1 cellular context compared by ENCODE assay signal in genomic region chrX:150582338-150582948, GRCh38.
TF ChIP-seq lines count a peak whose summit lies in the region.

No MANE protein-coding gene starts in this region.

TF ChIP-seq in H1, 55 proteins besides CTCF, POLR2A, EP300 and RAD21:
- TF ChIP-seq MAX (IDR thresholded peaks at IDR 0.05): no peak
- TF ChIP-seq SIN3A (conservative IDR thresholded peaks at IDR 0.05 in 1 of 2, IDR thresholded peaks at IDR 0.05 in 1 of 2; ENCODE audit: low read depth in 1 of 2, low read length in 2 of 2): no peak
- TF ChIP-seq CHD2 (IDR thresholded peaks at IDR 0.05; ENCODE audit: low read length): no peak
- no peak for TF ChIP-seq NANOG (IDR thresholded peaks at IDR 0.05; ENCODE audit: insufficient read depth, low read depth, low read length, poor library complexity, severe bottlenecking)
- TF ChIP-seq RNF2 (IDR thresholded peaks at IDR 0.05; ENCODE audit: borderline replicate concordance, low read depth, low read length, missing control alignments, poor library complexity, severe bottlenecking): no peak
- TF ChIP-seq PHF8 (conservative IDR thresholded peaks at IDR 0.05; ENCODE audit: low read depth, low read length): no peak
- no peak for TF ChIP-seq TEAD4 (IDR thresholded peaks at IDR 0.05; ENCODE audit: low read depth, low read length)
- TF ChIP-seq BACH1 (IDR thresholded peaks at IDR 0.05; ENCODE audit: low read length): no peak
- no peak for TF ChIP-seq HDAC6 (IDR thresholded peaks at IDR 0.05; ENCODE audit: low read depth, low read length)
- TF ChIP-seq ATF2 (IDR thresholded peaks at IDR 0.05; ENCODE audit: low read length): no peak
- no peak for TF ChIP-seq MAFK (IDR thresholded peaks at IDR 0.05; ENCODE audit: low read depth, low read length)
- TF ChIP-seq SP4 (IDR thresholded peaks at IDR 0.05; ENCODE audit: low read length): no peak
- no peak for TF ChIP-seq KDM4A (IDR thresholded peaks at IDR 0.05; ENCODE audit: low read depth, low read length, severe bottlenecking)
- no peak for TF ChIP-seq E2F6 (IDR thresholded peaks at IDR 0.05)
- no peak for TF ChIP-seq EZH2 (IDR thresholded peaks at IDR 0.05; ENCODE audit: low read depth, low read length, severe bottlenecking)
- no peak for TF ChIP-seq SAP30 (IDR thresholded peaks at IDR 0.05; ENCODE audit: insufficient read depth, insufficient replicate concordance, low read length)
